ENCODE assay signal across 15 cellular contexts in genomic region chr6:157125531-157125930, GRCh38.
A peak's percentile ranks its signal among the peaks of the same experiment; 100 is the strongest.
DNase-seq lines count a peak whose midpoint lies in the region; ATAC-seq and TF ChIP-seq lines count a peak whose summit lies in the region.
"Had no signal": no experiment of that assay in that cellular context is flagged by ENCODE, and none has a peak within 500 bp of the region (broad histone marks: within the 10 kb centered on the region; RNA-seq: fewer than 3 reads in every experiment).

No MANE protein-coding gene starts in this region.

- H3K4me3 Mint-ChIP-seq in endothelial cell (ENCODE audit: unreplicated experiment), result peak overlapping the region; percentile 53
- H3K4me3 Mint-ChIP-seq in nephron progenitor cell, result no peak overlapping the region
- no peak overlapping the region for H3K4me3 Mint-ChIP-seq in stimulated activated naive CD8-positive, alpha-beta T cell treated with anti-CD3 and anti-CD28 coated beads, Interleukin-15, amount 100 ng/mL, for 72 hours
- H3K4me3 Mint-ChIP-seq: CD8-positive, alpha-beta memory T cell; HFFc6 had no signal

- H3K4me1 ChIP-seq in IMR-90 (ENCODE audit: control insufficient read depth, insufficient read depth, low read length), result peaks cover 3% of the 10 kb centered on the region
- H3K4me1 ChIP-seq: A549, BE2C had no signal

- no peak overlapping the region for H3K18ac ChIP-seq in IMR-90 (ENCODE audit: low read depth, low read length)

- H3K27ac Mint-ChIP-seq in endothelial cell (ENCODE audit: unreplicated experiment), result no peak overlapping the region
- H3K27ac Mint-ChIP-seq in nephron progenitor cell, result peak overlapping the region; percentile 38
- H3K27ac Mint-ChIP-seq in stimulated activated naive CD8-positive, alpha-beta T cell treated with anti-CD3 and anti-CD28 coated beads, Interleukin-15, amount 100 ng/mL, for 72 hours, result no peak overlapping the region
- H3K27ac Mint-ChIP-seq: HFFc6 had no signal

- intact Hi-C loops in IMR-90 (cut with micrococcal nuclease), result no loop called here

- no peak overlapping the region for H4K91ac ChIP-seq in IMR-90 (ENCODE audit: insufficient read depth, low read depth, low read length)

- no peak for TF ChIP-seq RAD21 in IMR-90 (IDR thresholded peaks at IDR 0.05; ENCODE audit: low read length)

- BruUV-seq in IMR-90 (replicated peaks; lab: Mats Ljungman, UMichigan), result no TSS peak

- H3K9me3 ChIP-seq in IMR-90 (ENCODE audit: control insufficient read depth, insufficient read depth, low read length), result no peaks in the 10 kb centered on the region
- H3K9me3 ChIP-seq: A549, BE2C had no signal

- no peak overlapping the region for H2AK5ac ChIP-seq in IMR-90 (ENCODE audit: low read depth, low read length)

- H3K27me3 ChIP-seq in IMR-90 (ENCODE audit: control insufficient read depth, insufficient read depth, low read length), result no peaks in the 10 kb centered on the region
- H3K27me3 ChIP-seq: BE2C had no signal

- no peak overlapping the region for H2AK9ac ChIP-seq in IMR-90 (replicated peaks; ENCODE audit: low read depth, low read length, poor library complexity)

- H4K5ac ChIP-seq in IMR-90 (ENCODE audit: low read depth, low read length), result no peak overlapping the region

- H3K9ac ChIP-seq in IMR-90 (ENCODE audit: low read depth, low read length), result no peak overlapping the region

- no peak overlapping the region for H3K4me3 ChIP-seq in IMR-90 (ENCODE audit: insufficient read depth, low read depth, low read length)
- H3K4me3 ChIP-seq: A549 had no signal

- no peaks in the 10 kb centered on the region for H4K20me1 ChIP-seq in IMR-90 (ENCODE audit: insufficient read depth, low read length)

- peaks cover 18 to 29% of the 10 kb centered on the region in 2 experiments for H3K79me1 ChIP-seq in IMR-90 (ENCODE audit: low read depth in 1 of 2, low read length in 2 of 2)

- H2AFZ ChIP-seq in IMR-90 (replicated peaks; ENCODE audit: low read length, poor library complexity), result no peak overlapping the region

- H3K14ac ChIP-seq in IMR-90 (replicated peaks; ENCODE audit: low read depth, low read length), result 0 out of 2 replicates have a peak overlapping the region, but pooled peaks have one; percentile 35

- H3K9me3 Mint-ChIP-seq in endothelial cell (ENCODE audit: unreplicated experiment) (no peaks in the 10 kb centered on the region), nephron progenitor cell (no peaks in the 10 kb centered on the region)
- no peaks in the 10 kb centered on the region for H3K9me3 Mint-ChIP-seq in stimulated activated naive CD8-positive, alpha-beta T cell treated with anti-CD3 and anti-CD28 coated beads, Interleukin-15, amount 100 ng/mL, for 72 hours
- H3K9me3 Mint-ChIP-seq: CD8-positive, alpha-beta memory T cell; HFFc6 had no signal

- peaks cover 1% of the 10 kb centered on the region; the same call in 1 of the 2 replicates for H3K36me3 ChIP-seq in IMR-90 (ENCODE audit: control insufficient read depth, insufficient read depth, low read length)
- H3K36me3 ChIP-seq: BE2C had no signal

- H3K4me1 Mint-ChIP-seq in endothelial cell (ENCODE audit: unreplicated experiment), result peaks cover 7% of the 10 kb centered on the region
- peaks cover 9% of the 10 kb centered on the region for H3K4me1 Mint-ChIP-seq in nephron progenitor cell
- peaks cover 6% of the 10 kb centered on the region for H3K4me1 Mint-ChIP-seq in stimulated activated naive CD8-positive, alpha-beta T cell treated with anti-CD3 and anti-CD28 coated beads, Interleukin-15, amount 100 ng/mL, for 72 hours

- dilution Hi-C loops in IMR-90 (cut with HindIII; ENCODE audit: low sequenced_read_pairs, unreplicated experiment), result no loop called here

- in situ Hi-C loops in IMR-90 (cut with MboI; ENCODE audit: low sequenced_read_pairs), result no loop called here

- peaks cover 4% of the 10 kb centered on the region; the same call in 1 of the 2 replicates for H3K9me1 ChIP-seq in IMR-90 (ENCODE audit: insufficient read depth, low read length)

- H2BK120ac ChIP-seq in IMR-90 (ENCODE audit: low read depth, low read length), result no peak overlapping the region

- no peak for TF ChIP-seq CTCF in IMR-90 (conservative IDR thresholded peaks at IDR 0.05; ENCODE audit: low read depth, low read length)
- no peak for TF ChIP-seq CTCF in endothelial cell (IDR thresholded peaks at IDR 0.05; ENCODE audit: unreplicated experiment)
- TF ChIP-seq CTCF in nephron progenitor cell (IDR thresholded peaks at IDR 0.05), result no peak

- H3K4ac ChIP-seq in IMR-90 (ENCODE audit: low read depth, low read length), result no peak overlapping the region

- no peak overlapping the region for H3K23ac ChIP-seq in IMR-90 (ENCODE audit: low read depth, low read length)

- POLR2A ChIA-PET in IMR-90 (lab: Charles Lee; ENCODE audit: unreplicated experiment), result no interaction called here

- no peak overlapping the region for H3K27ac ChIP-seq in IMR-90 (ENCODE audit: insufficient read depth, low read length)
- H3K27ac ChIP-seq: A549, C4-2B had no signal

- ATAC-seq in IMR-90 (ENCODE audit: low read depth), result no peak
- ATAC-seq in stimulated activated naive CD8-positive, alpha-beta T cell treated with anti-CD3 and anti-CD28 coated beads, Interleukin-15, amount 100 ng/mL, for 72 hours, result no peak
- ATAC-seq: A549 had no signal

- no peak overlapping the region for H2BK5ac ChIP-seq in IMR-90 (ENCODE audit: low read depth, low read length, poor library complexity, severe bottlenecking)

- CTCF ChIA-PET in IMR-90 (lab: Yijun Ruan, JAX), result no interaction called here

- no peak overlapping the region for H3K4me2 ChIP-seq in IMR-90 (ENCODE audit: low read depth, low read length)
- H3K4me2 ChIP-seq: A549 had no signal

- H3K56ac ChIP-seq in IMR-90 (ENCODE audit: extremely low read depth, insufficient read depth, low read length), result no peak overlapping the region

- no peak for TF ChIP-seq POLR2A in IMR-90 (IDR thresholded peaks at IDR 0.05; ENCODE audit: low read depth, low read length)

- H2BK20ac ChIP-seq in IMR-90 (ENCODE audit: low read depth, low read length), result no peak overlapping the region

- H3K27me3 Mint-ChIP-seq in endothelial cell (ENCODE audit: unreplicated experiment), result peaks cover 6% of the 10 kb centered on the region
- H3K27me3 Mint-ChIP-seq in nephron progenitor cell (ENCODE audit: low read depth, poor library complexity), result no peaks in the 10 kb centered on the region
- H3K27me3 Mint-ChIP-seq in stimulated activated naive CD8-positive, alpha-beta T cell treated with anti-CD3 and anti-CD28 coated beads, Interleukin-15, amount 100 ng/mL, for 72 hours, result no peaks in the 10 kb centered on the region
- H3K27me3 Mint-ChIP-seq: CD8-positive, alpha-beta memory T cell had no signal

- no peak overlapping the region for H4K8ac ChIP-seq in IMR-90 (ENCODE audit: low read depth in 2 of 2, low read length in 2 of 2)

- DNase-seq in IMR-90 (no peak), endothelial cell (ENCODE audit: low spot score) (no peak), nephron progenitor cell (no peak), midbrain (lab: John Stamatoyannopoulos, UW) (no peak), SIG-M5 treated with dmso at 0.1 percent for 504 hours (lab: John Stamatoyannopoulos, UW; ENCODE audit: unreplicated experiment) (no peak)
- DNase-seq in activated effector memory CD4-positive, alpha-beta T cell treated with Interleukin-2 at 50 U/mL for 16 hours, result no peak
- no peak for DNase-seq in stimulated activated naive CD8-positive, alpha-beta T cell treated with anti-CD3 and anti-CD28 coated beads, Interleukin-15, amount 100 ng/mL, for 72 hours
- DNase-seq: BE2C; CD8-positive, alpha-beta memory T cell; DMS53; GF-D8; HCEC 1CT; HFFc6 had no signal

- no peak overlapping the region for H2BK15ac ChIP-seq in IMR-90 (ENCODE audit: low read depth, low read length)

- H3K36me3 Mint-ChIP-seq in endothelial cell (ENCODE audit: low read depth, unreplicated experiment) (peaks cover 3% of the 10 kb centered on the region), nephron progenitor cell (ENCODE audit: low read depth) (peaks cover 32% of the 10 kb centered on the region)

- WGBS in IMR-90 (ENCODE audit: extremely low coverage in 2 of 2, insufficient read length in 1 of 2), 2 experiments, result 100% methylated on average over 2 of the region's 7 CpGs; no CpG with 5 or more reads in 1 of the 2 experiments

TF ChIP-seq in IMR-90, 13 proteins besides CTCF, POLR2A, EP300 and RAD21:
- no peak for TF ChIP-seq CHD1 (IDR thresholded peaks at IDR 0.05; ENCODE audit: low read depth, low read length)
